27 cellular contexts compared by ENCODE assay signal in the genomic region with DNA sequence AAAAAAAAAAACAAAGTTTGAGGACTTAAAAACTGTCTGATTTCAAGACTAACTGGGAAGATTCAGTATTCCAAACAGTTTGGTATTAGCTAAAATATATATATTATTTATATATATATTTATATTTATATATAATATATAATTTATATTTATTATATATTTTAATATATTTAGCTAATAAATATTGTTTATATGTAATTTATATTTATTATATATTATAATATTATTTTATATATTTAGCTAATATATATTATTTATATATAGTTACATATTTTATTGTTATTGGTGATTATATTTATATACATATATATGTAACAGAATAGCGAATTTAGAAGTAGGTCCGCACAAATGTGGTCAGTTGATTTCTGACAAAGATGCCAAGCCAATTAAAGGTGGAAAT.
"Had no signal": no experiment of that assay in that cellular context is flagged by ENCODE, and none has a peak within 500 bp of the region (broad histone marks: within the 10 kb centered on the region; RNA-seq: fewer than 3 reads in every experiment).

No MANE protein-coding gene starts in this region.

- DNase-seq: activated B cell treated with CpG ODN at 0.5 μM for 24 hours; activated CD4-positive, alpha-beta T cell treated with anti-CD3 and anti-CD28 coated beads for 48 hours; activated CD4-positive, alpha-beta T cell treated with anti-CD3 and anti-CD28 coated beads, Interleukin-2, amount 50 U/mL, for 1 hour; activated CD4-positive, alpha-beta T cell treated with anti-CD3 and anti-CD28 coated beads, Interleukin-2, amount 50 U/mL, for 48 hours; activated CD8-positive, alpha-beta memory T cell treated with anti-CD3 and anti-CD28 coated beads for 24 hours; activated CD8-positive, alpha-beta T cell treated with anti-CD3 and anti-CD28 coated beads for 36 hours; activated effector memory CD4-positive, alpha-beta T cell treated with Interleukin-2 at 50 U/mL for 16 hours; activated gamma-delta T cell treated with Interleukin-2 at 50 U/mL for 16 hours; activated naive CD4-positive, alpha-beta T cell treated with anti-CD3 and anti-CD28 coated beads, Interleukin-2, amount 50 U/mL, for 16 hours; activated naive CD4-positive, alpha-beta T cell treated with Interleukin-2 at 50 U/mL for 16 hours; activated T-cell treated with anti-CD3 and anti-CD28 coated beads, Interleukin-2, amount 50 U/mL, for 4 hours; amniotic stem cell; anterior cingulate cortex; brain microvascular endothelial cell; caudate nucleus; colonic mucosa; dorsolateral prefrontal cortex; effector memory CD4-positive, alpha-beta T cell; endodermal cell; erythroblast; foreskin keratinocyte; heart right ventricle; T-helper 2 cell had no signal

- H3K36me3 ChIP-seq: brain microvascular endothelial cell, colonic mucosa, esophagus muscularis mucosa, gastroesophageal sphincter, heart right ventricle had no signal

- FAIRE-seq: astrocyte had no signal

- H3K27ac ChIP-seq: brain microvascular endothelial cell, colonic mucosa, dorsolateral prefrontal cortex, esophagus muscularis mucosa, foreskin keratinocyte, gastroesophageal sphincter, heart right ventricle, VCaP had no signal

- H3K9me3 ChIP-seq: colonic mucosa, esophagus muscularis mucosa, gastroesophageal sphincter, heart right ventricle had no signal

- H3K4me1 ChIP-seq: colonic mucosa, esophagus muscularis mucosa, foreskin keratinocyte, gastroesophageal sphincter, heart right ventricle had no signal

- H3K4me3 ChIP-seq: colonic mucosa, dorsolateral prefrontal cortex, esophagus muscularis mucosa, gastroesophageal sphincter, heart right ventricle had no signal

- H3K27me3 ChIP-seq: brain microvascular endothelial cell, colonic mucosa, dorsolateral prefrontal cortex, esophagus muscularis mucosa, gastroesophageal sphincter, heart right ventricle had no signal
